Comparison of ENCODE assay signal across 1 cellular context in genomic region chr15:50675524-50676144, GRCh38.
TF ChIP-seq lines count a peak whose summit lies in the region.

No MANE protein-coding gene starts in this region.

TF ChIP-seq in HCT116, 20 proteins besides CTCF, POLR2A, EP300 and RAD21 (continued from another document):
- TF ChIP-seq REST (IDR thresholded peaks at IDR 0.05; ENCODE audit: low read depth) (no peak), CEBPB (IDR thresholded peaks at IDR 0.05; ENCODE audit: low read depth) (no peak), FOSL1 (IDR thresholded peaks at IDR 0.05; ENCODE audit: low read depth) (no peak)
